Comparison of ENCODE assay signal across 37 cellular contexts in genomic region chr11:38138972-38139371, GRCh38.
"Had no signal": no experiment of that assay in that cellular context is flagged by ENCODE, and none has a peak within 500 bp of the region (broad histone marks: within the 10 kb centered on the region; RNA-seq: fewer than 3 reads in every experiment).

No MANE protein-coding gene starts in this region.

- H3K27me3 Mint-ChIP-seq: activated naive CD4-positive, alpha-beta T cell treated with anti-CD3 and anti-CD28 coated beads, Interleukin-2, amount 10 ng/mL, durations not matched to agents 7 days and 5 days; activated naive CD4-positive, alpha-beta T cell treated with anti-CD3 and anti-CD28 coated beads, Interleukin-2, amount 50 U/mL, for 24 hours; activated naive CD8-positive, alpha-beta T cell; activated naive CD8-positive, alpha-beta T cell treated with anti-CD3 and anti-CD28 coated beads for 36 hours; activated naive CD8-positive, alpha-beta T cell treated with anti-CD3 and anti-CD28 coated beads, Interleukin-2, amount 10 ng/mL, durations not matched to agents 7 days and 5 days; activated naive CD8-positive, alpha-beta T cell treated with anti-CD3 and anti-CD28 coated beads, Interleukin-2, amount 50 U/mL, for 24 hours; activated T-cell treated with anti-CD3 and anti-CD28 coated beads, Interleukin-2, amount 50 U/mL, for 24 hours; activated T-helper 17 cell treated with anti-CD3 and anti-CD28 coated beads, Interleukin-2, amount 50 U/mL, for 72 hours; central memory CD8-positive, alpha-beta T cell had no signal

- H3K27ac Mint-ChIP-seq: activated naive CD4-positive, alpha-beta T cell treated with anti-CD3 and anti-CD28 coated beads for 36 hours; activated naive CD4-positive, alpha-beta T cell treated with anti-CD3 and anti-CD28 coated beads, Interleukin-2, amount 10 ng/mL, durations not matched to agents 7 days and 5 days; activated naive CD4-positive, alpha-beta T cell treated with anti-CD3 and anti-CD28 coated beads, Interleukin-2, amount 50 U/mL, for 24 hours; activated naive CD4-positive, alpha-beta T cell treated with anti-CD3 and anti-CD28 coated beads, Interleukin-2, amount 50 U/mL, for 72 hours; activated naive CD8-positive, alpha-beta T cell; activated naive CD8-positive, alpha-beta T cell treated with anti-CD3 and anti-CD28 coated beads for 36 hours; activated naive CD8-positive, alpha-beta T cell treated with anti-CD3 and anti-CD28 coated beads, Interleukin-2, amount 10 ng/mL, durations not matched to agents 7 days and 5 days; activated naive CD8-positive, alpha-beta T cell treated with anti-CD3 and anti-CD28 coated beads, Interleukin-2, amount 50 U/mL, for 24 hours; activated T-cell treated with anti-CD3 and anti-CD28 coated beads, Interleukin-2, amount 50 U/mL, for 24 hours; activated T-cell treated with anti-CD3 and anti-CD28 coated beads, Interleukin-2, amount 50 U/mL, for 72 hours; activated T-helper 1 cell treated with anti-CD3 and anti-CD28 coated beads, Interleukin-12 subunit alpha, Interleukin-12 subunit beta, Interleukin-2, Interleukin-4 antibody, amounts not matched to agents 30 ng/mL and 10 ng/mL and 1 ng/mL, durations not matched to agents 14 hours and 24 hours and 36 hours; activated T-helper 17 cell treated with anti-CD3 and anti-CD28 coated beads, Interleukin-2, amount 50 U/mL, for 72 hours; activated T-helper 2 cell treated with anti-CD3 and anti-CD28 coated beads, Interferon-gamma antibody, Interleukin-2, Interleukin-4, amounts not matched to agents 10 μg/mL and 5 μg/mL and 100 μg/mL, durations not matched to agents 14 hours and 24 hours and 36 hours; brain had no signal

- H3K36me3 Mint-ChIP-seq: activated naive CD4-positive, alpha-beta T cell treated with anti-CD3 and anti-CD28 coated beads, Interleukin-2, amount 10 ng/mL, durations not matched to agents 7 days and 5 days; activated naive CD4-positive, alpha-beta T cell treated with anti-CD3 and anti-CD28 coated beads, Interleukin-2, amount 50 U/mL, for 24 hours; activated naive CD4-positive, alpha-beta T cell treated with anti-CD3 and anti-CD28 coated beads, Interleukin-2, amount 50 U/mL, for 72 hours; activated naive CD8-positive, alpha-beta T cell; activated naive CD8-positive, alpha-beta T cell treated with anti-CD3 and anti-CD28 coated beads for 36 hours; activated naive CD8-positive, alpha-beta T cell treated with anti-CD3 and anti-CD28 coated beads, Interleukin-2, amount 10 ng/mL, durations not matched to agents 7 days and 5 days; brain had no signal

- DNase-seq: activated effector memory CD4-positive, alpha-beta T cell treated with anti-CD3 and anti-CD28 coated beads, Interleukin-2, amount 50 U/mL, for 16 hours; activated effector memory CD4-positive, alpha-beta T cell treated with Interleukin-2 at 50 U/mL for 16 hours; activated gamma-delta T cell; activated gamma-delta T cell treated with Interleukin-2 at 50 U/mL for 16 hours; activated naive CD4-positive, alpha-beta T cell; activated naive CD4-positive, alpha-beta T cell treated with anti-CD3 and anti-CD28 coated beads for 36 hours; activated naive CD4-positive, alpha-beta T cell treated with anti-CD3 and anti-CD28 coated beads, Interleukin-2, amount 10 ng/mL, durations not matched to agents 7 days and 5 days; activated naive CD4-positive, alpha-beta T cell treated with anti-CD3 and anti-CD28 coated beads, Interleukin-2, amount 50 U/mL, for 16 hours; activated naive CD4-positive, alpha-beta T cell treated with Interleukin-2 at 50 U/mL for 16 hours; activated naive CD8-positive, alpha-beta T cell treated with anti-CD3 and anti-CD28 coated beads for 36 hours; activated naive CD8-positive, alpha-beta T cell treated with anti-CD3 and anti-CD28 coated beads, Interleukin-2, amount 10 ng/mL, durations not matched to agents 7 days and 5 days; activated naive CD8-positive, alpha-beta T cell treated with anti-CD3 and anti-CD28 coated beads, Interleukin-2, amount 50 U/mL, for 24 hours; activated T-cell treated with anti-CD3 and anti-CD28 coated beads, Interleukin-2, amount 50 U/mL, for 24 hours; activated T-cell treated with anti-CD3 and anti-CD28 coated beads, Interleukin-2, amount 50 U/mL, for 4 hours; activated T-cell treated with anti-CD3 and anti-CD28 coated beads, Interleukin-2, amount 50 U/mL, for 48 hours; activated T-cell treated with anti-CD3 and anti-CD28 coated beads, Interleukin-2, amount 50 U/mL, for 72 hours; adrenal gland; amniotic stem cell; amygdala; anterior cingulate cortex; aorta; body of pancreas; brain microvascular endothelial cell; caudate nucleus; central memory CD4-positive, alpha-beta T cell; cerebellar nuclear complex had no signal

- H3K4me3 ChIP-seq: adrenal gland, ascending aorta, body of pancreas, breast epithelium, cardiac muscle cell had no signal

- H3K27me3 ChIP-seq: adrenal gland, ascending aorta, body of pancreas, brain microvascular endothelial cell, breast epithelium, cardiac muscle cell had no signal

- H3K36me3 ChIP-seq: adrenal gland, ascending aorta, brain microvascular endothelial cell, breast epithelium, cardiac muscle cell had no signal

- ATAC-seq: activated naive CD4-positive, alpha-beta T cell treated with anti-CD3 and anti-CD28 coated beads, Interleukin-2, amount 50 U/mL, for 72 hours; activated naive CD8-positive, alpha-beta T cell treated with anti-CD3 and anti-CD28 coated beads, Interleukin-2, amount 50 U/mL, for 24 hours; activated T-cell treated with anti-CD3 and anti-CD28 coated beads, Interleukin-2, amount 50 U/mL, for 4 hours; activated T-cell treated with anti-CD3 and anti-CD28 coated beads, Interleukin-2, amount 50 U/mL, for 72 hours; activated T-helper 17 cell treated with anti-CD3 and anti-CD28 coated beads, Interleukin-2, amount 50 U/mL, for 72 hours; body of pancreas had no signal

- H3K4me1 Mint-ChIP-seq: activated naive CD4-positive, alpha-beta T cell treated with anti-CD3 and anti-CD28 coated beads, Interleukin-2, amount 10 ng/mL, durations not matched to agents 7 days and 5 days; activated naive CD4-positive, alpha-beta T cell treated with anti-CD3 and anti-CD28 coated beads, Interleukin-2, amount 50 U/mL, for 24 hours; activated naive CD8-positive, alpha-beta T cell treated with anti-CD3 and anti-CD28 coated beads for 36 hours; activated naive CD8-positive, alpha-beta T cell treated with anti-CD3 and anti-CD28 coated beads, Interleukin-2, amount 10 ng/mL, durations not matched to agents 7 days and 5 days; activated naive CD8-positive, alpha-beta T cell treated with anti-CD3 and anti-CD28 coated beads, Interleukin-2, amount 50 U/mL, for 24 hours; activated T-helper 17 cell treated with anti-CD3 and anti-CD28 coated beads, Interleukin-2, amount 50 U/mL, for 72 hours; brain; central memory CD8-positive, alpha-beta T cell had no signal

- H3K4me3 Mint-ChIP-seq: activated naive CD4-positive, alpha-beta T cell treated with anti-CD3 and anti-CD28 coated beads for 36 hours; activated naive CD4-positive, alpha-beta T cell treated with anti-CD3 and anti-CD28 coated beads, Interleukin-2, amount 10 ng/mL, durations not matched to agents 7 days and 5 days; activated naive CD4-positive, alpha-beta T cell treated with anti-CD3 and anti-CD28 coated beads, Interleukin-2, amount 50 U/mL, for 24 hours; activated naive CD8-positive, alpha-beta T cell; activated naive CD8-positive, alpha-beta T cell treated with anti-CD3 and anti-CD28 coated beads for 36 hours; activated naive CD8-positive, alpha-beta T cell treated with anti-CD3 and anti-CD28 coated beads, Interleukin-2, amount 10 ng/mL, durations not matched to agents 7 days and 5 days; activated naive CD8-positive, alpha-beta T cell treated with anti-CD3 and anti-CD28 coated beads, Interleukin-2, amount 50 U/mL, for 24 hours; activated T-cell treated with anti-CD3 and anti-CD28 coated beads, Interleukin-2, amount 50 U/mL, for 24 hours; activated T-cell treated with anti-CD3 and anti-CD28 coated beads, Interleukin-2, amount 50 U/mL, for 4 hours; activated T-cell treated with anti-CD3 and anti-CD28 coated beads, Interleukin-2, amount 50 U/mL, for 72 hours; activated T-helper 1 cell treated with anti-CD3 and anti-CD28 coated beads, Interleukin-12 subunit alpha, Interleukin-12 subunit beta, Interleukin-2, Interleukin-4 antibody, amounts not matched to agents 30 ng/mL and 10 ng/mL and 1 ng/mL, durations not matched to agents 14 hours and 24 hours and 36 hours; activated T-helper 17 cell treated with anti-CD3 and anti-CD28 coated beads, Interleukin-2, amount 50 U/mL, for 72 hours; brain; central memory CD8-positive, alpha-beta T cell had no signal
